ENCODE assay signal across 1 cellular context in genomic region chr17:47970725-47971511, GRCh38.
A peak's percentile ranks its signal among the peaks of the same experiment; 100 is the strongest.
TF ChIP-seq lines count a peak whose summit lies in the region.

TSS of gene CDK5RAP3 (plus strand) at chr17:47971113. CDS start at chr17:47971147, 34 bp downstream.

TF ChIP-seq in GM23338, 12 proteins besides CTCF, POLR2A, EP300 and RAD21 (continued from another document):
- TF ChIP-seq CREB1 (CRISPR knock-in tag; IDR thresholded peaks at IDR 0.05; ENCODE audit: low read depth) (peak; percentile 77), JUNB (IDR thresholded peaks at IDR 0.05; ENCODE audit: unreplicated experiment) (no peak)
TF ChIP-seq in GM23338: peak in this region for 2.
